In genomic region chr12:6757028-6757689, GRCh38 we compare ENCODE assay signal across 22 cellular contexts. TPM values are rescaled to one million over a fixed set of nuclear protein-coding genes. Genes with fewer than 3 reads are reported as not detected.
"Had no signal": no experiment of that assay in that cellular context is flagged by ENCODE, and none has a peak within 500 bp of the region (broad histone marks: within the 10 kb centered on the region; RNA-seq: fewer than 3 reads in every experiment).

No MANE protein-coding gene starts in this region.

- H3K9me3 Mint-ChIP-seq: activated CD4-positive, alpha-beta memory T cell treated with anti-CD3 and anti-CD28 coated beads for 36 hours; immature natural killer cell; naive B cell; stimulated activated naive CD8-positive, alpha-beta T cell treated with anti-CD3 and anti-CD28 coated beads, Interleukin-15, amount 100 ng/mL, for 72 hours; T-cell had no signal

- H3K4me3 Mint-ChIP-seq: activated CD4-positive, alpha-beta memory T cell treated with anti-CD3 and anti-CD28 coated beads for 36 hours; activated CD8-positive, alpha-beta memory T cell treated with anti-CD3 and anti-CD28 coated beads, Interleukin-2, amount 10 ng/mL, durations not matched to agents 7 days and 5 days; immature natural killer cell; stimulated activated naive CD8-positive, alpha-beta T cell treated with anti-CD3 and anti-CD28 coated beads, Interleukin-15, amount 100 ng/mL, for 72 hours; T-cell had no signal

- ATAC-seq: activated CD8-positive, alpha-beta memory T cell treated with anti-CD3 and anti-CD28 coated beads, Interleukin-2, amount 10 ng/mL, durations not matched to agents 7 days and 5 days; lower lobe of right lung; right lobe of liver; stimulated activated naive CD8-positive, alpha-beta T cell treated with anti-CD3 and anti-CD28 coated beads, Interleukin-15, amount 100 ng/mL, for 72 hours; T-cell; upper lobe of right lung had no signal

- H3K9me2 ChIP-seq: SK-N-SH had no signal

- H3K27ac ChIP-seq: colonic mucosa, esophagus squamous epithelium, lower lobe of right lung, right lobe of liver, upper lobe of right lung had no signal

- H3K27me3 ChIP-seq: colonic mucosa, esophagus squamous epithelium, right lobe of liver, upper lobe of right lung had no signal

- H3K27me3 Mint-ChIP-seq: activated CD4-positive, alpha-beta memory T cell treated with anti-CD3 and anti-CD28 coated beads for 36 hours had no signal

- H3K9ac ChIP-seq: SK-N-SH had no signal

- DNase-seq: activated CD4-positive, alpha-beta memory T cell treated with anti-CD3 and anti-CD28 coated beads for 36 hours; activated CD4-positive, alpha-beta T cell treated with anti-CD3 and anti-CD28 coated beads for 1 hour; activated CD8-positive, alpha-beta memory T cell treated with anti-CD3 and anti-CD28 coated beads, Interleukin-2, amount 10 ng/mL, durations not matched to agents 7 days and 5 days; activated naive CD4-positive, alpha-beta T cell treated with anti-CD3 and anti-CD28 coated beads, Interleukin-2, amount 50 U/mL, for 16 hours; activated T-cell treated with anti-CD3 and anti-CD28 coated beads, Interleukin-2, amount 50 U/mL, for 1 hour; amniotic stem cell; central memory CD4-positive, alpha-beta T cell; colonic mucosa; esophagus squamous epithelium; foreskin fibroblast; immature natural killer cell; lower lobe of right lung; naive B cell; right lobe of liver; SK-N-SH; stimulated activated naive CD8-positive, alpha-beta T cell treated with anti-CD3 and anti-CD28 coated beads, Interleukin-15, amount 100 ng/mL, for 72 hours; T-cell; T1000; upper lobe of right lung had no signal

- H3K4me3 ChIP-seq: colonic mucosa, esophagus squamous epithelium, lower lobe of right lung, right lobe of liver, smooth muscle cell, upper lobe of right lung had no signal

- H3K9me3 ChIP-seq: colonic mucosa, esophagus squamous epithelium, lower lobe of right lung, right lobe of liver, SK-N-SH, upper lobe of right lung had no signal

- H3K36me3 ChIP-seq: colonic mucosa, esophagus squamous epithelium, lower lobe of right lung, right lobe of liver, upper lobe of right lung had no signal

- H3K27ac Mint-ChIP-seq: activated CD4-positive, alpha-beta memory T cell treated with anti-CD3 and anti-CD28 coated beads for 36 hours; activated CD8-positive, alpha-beta memory T cell treated with anti-CD3 and anti-CD28 coated beads, Interleukin-2, amount 10 ng/mL, durations not matched to agents 7 days and 5 days; stimulated activated naive CD8-positive, alpha-beta T cell treated with anti-CD3 and anti-CD28 coated beads, Interleukin-15, amount 100 ng/mL, for 72 hours; T-cell had no signal

- H3K4me2 ChIP-seq: SK-N-SH, smooth muscle cell had no signal

- H3K36me3 Mint-ChIP-seq: activated CD8-positive, alpha-beta memory T cell treated with anti-CD3 and anti-CD28 coated beads, Interleukin-2, amount 10 ng/mL, durations not matched to agents 7 days and 5 days; immature natural killer cell; naive B cell; T-cell had no signal

RNA-seq across cellular contexts. Expression of gene LAG3, which starts 15.2 kb away (rescaled TPM):
- total RNA-seq: temporal lobe had no signal

RNA-seq across cellular contexts. Expression of gene CD4, which starts 32.2 kb away (rescaled TPM):
- total RNA-seq: pulmonary artery endothelial cell had no signal
